ENCODE assay signal across 1 cellular context in genomic region chr19:36604656-36605100, GRCh38.
TF ChIP-seq lines count a peak whose summit lies in the region.

No MANE protein-coding gene starts in this region.

TF ChIP-seq in HEK293, 187 proteins besides CTCF, POLR2A, EP300 and RAD21 (continued from another document and continues in another):
- TF ChIP-seq REST (tag by site-specific recombination; IDR thresholded peaks at IDR 0.05) (peak; percentile 69), BCL11B (tag by site-specific recombination; IDR thresholded peaks at IDR 0.05; ENCODE audit: low read depth) (peak; percentile 98), YY1 (tag by site-specific recombination; IDR thresholded peaks at IDR 0.05) (peak; percentile 64; the same call in 1 of the 2 replicates), KLF8 (tag by site-specific recombination; IDR thresholded peaks at IDR 0.05) (peak; percentile 97), ZNF248 (tag by site-specific recombination; IDR thresholded peaks at IDR 0.05) (no peak), KLF10 (tag by site-specific recombination; IDR thresholded peaks at IDR 0.05) (peak; percentile 95), ZNF133 (tag by site-specific recombination; IDR thresholded peaks at IDR 0.05) (peak; percentile 59; the same call in 1 of the 2 replicates), ZNF488 (tag by site-specific recombination; IDR thresholded peaks at IDR 0.05) (peak; percentile 84), ZBTB44 (tag by site-specific recombination; IDR thresholded peaks at IDR 0.05) (0 out of 2 replicates have a peak, but pooled peaks have one; percentile 0), ZNF677 (tag by site-specific recombination; IDR thresholded peaks at IDR 0.05) (no peak), ZSCAN16 (tag by site-specific recombination; IDR thresholded peaks at IDR 0.05) (peak; percentile 45), ZNF23 (tag by site-specific recombination; IDR thresholded peaks at IDR 0.05; ENCODE audit: borderline replicate concordance) (no peak), ZNF140 (tag by site-specific recombination; IDR thresholded peaks at IDR 0.05) (no peak), KLF9 (tag by site-specific recombination; IDR thresholded peaks at IDR 0.05; ENCODE audit: low read depth) (peak; percentile 100), ZFHX2 (tag by site-specific recombination; conservative IDR thresholded peaks at IDR 0.05) (peak; percentile 99), ZNF239 (tag by site-specific recombination; IDR thresholded peaks at IDR 0.05) (peak; percentile 96), ZNF76 (tag by site-specific recombination; IDR thresholded peaks at IDR 0.05; ENCODE audit: borderline replicate concordance, low read depth) (no peak), GLI4 (tag by site-specific recombination; IDR thresholded peaks at IDR 0.05) (no peak), ZSCAN30 (tag by site-specific recombination; IDR thresholded peaks at IDR 0.05) (0 out of 2 replicates have a peak, but pooled peaks have one; percentile 10), ZNF704 (tag by site-specific recombination; IDR thresholded peaks at IDR 0.05) (no peak; the same call in 1 of the 2 replicates), ZBTB48 (tag by site-specific recombination; IDR thresholded peaks at IDR 0.05) (peak; percentile 84), ZNF560 (tag by site-specific recombination; IDR thresholded peaks at IDR 0.05; ENCODE audit: borderline replicate concordance) (peak; percentile 10; the same call in 1 of the 2 replicates), ZBTB11 (tag by site-specific recombination; conservative IDR thresholded peaks at IDR 0.05; ENCODE audit: low read depth) (no peak), ZNF518A (tag by site-specific recombination; conservative IDR thresholded peaks at IDR 0.05; ENCODE audit: low read depth) (peak; percentile 43; the same call in 1 of the 2 replicates), PATZ1 (tag by site-specific recombination; IDR thresholded peaks at IDR 0.05) (peak; percentile 100), ZBTB21 (tag by site-specific recombination; IDR thresholded peaks at IDR 0.05) (peak; percentile 95), ZNF449 (tag by site-specific recombination; IDR thresholded peaks at IDR 0.05) (peak; percentile 69; the same call in 1 of the 2 replicates), ZNF121 (tag by site-specific recombination; IDR thresholded peaks at IDR 0.05) (peak; percentile 90), WT1 (tag by site-specific recombination; IDR thresholded peaks at IDR 0.05) (peak; percentile 87), ZNF157 (tag by site-specific recombination; IDR thresholded peaks at IDR 0.05) (0 out of 2 replicates have a peak, but pooled peaks have one; percentile 49), ZBTB8A (tag by site-specific recombination; IDR thresholded peaks at IDR 0.05) (peak; percentile 83), ZNF513 (tag by site-specific recombination; IDR thresholded peaks at IDR 0.05) (no peak), ZNF843 (tag by site-specific recombination; IDR thresholded peaks at IDR 0.05) (peak; percentile 91), ZNF530 (tag by site-specific recombination; IDR thresholded peaks at IDR 0.05; ENCODE audit: low read depth) (no peak)
